10 cellular contexts compared by ENCODE assay signal in genomic region chr1:116544588-116545358, GRCh38. TPM values are rescaled to one million over a fixed set of nuclear protein-coding genes. Genes with fewer than 3 reads are reported as not detected.
DNase-seq lines count a peak whose midpoint lies in the region; ATAC-seq lines count a peak whose summit lies in the region.
"Had no signal": no experiment of that assay in that cellular context is flagged by ENCODE, and none has a peak within 500 bp of the region (broad histone marks: within the 10 kb centered on the region; RNA-seq: fewer than 3 reads in every experiment).

No MANE protein-coding gene starts in this region.

- H3K27ac Mint-ChIP-seq in T-helper 17 cell: peak overlapping the region; percentile 92

- peaks cover 56% of the 10 kb centered on the region for H3K4me1 Mint-ChIP-seq in T-helper 17 cell

- H3K36me3 Mint-ChIP-seq in T-helper 17 cell (ENCODE audit: low read depth): peaks cover 22% of the 10 kb centered on the region

- H3K27me3 Mint-ChIP-seq in T-helper 17 cell: no peaks in the 10 kb centered on the region

- H3K4me3 Mint-ChIP-seq in T-helper 17 cell: peak overlapping the region; percentile 45

- peak; percentile 75 for ATAC-seq in HG02759 (IDR thresholded peaks at IDR 0.05; ENCODE audit: unreplicated experiment)
- ATAC-seq in T-helper 17 cell: peak; percentile 45
- peak; percentile 65 for ATAC-seq in stimulated activated naive CD8-positive, alpha-beta T cell treated with anti-CD3 and anti-CD28 coated beads, Interleukin-15, Interleukin-2, amounts not matched to agents 100 U/mL and 50 U/mL, for 24 hours

- H3K9me3 ChIP-seq in T-helper 17 cell (ENCODE audit: control insufficient read depth, low read length, poor library complexity, severe bottlenecking): no peaks in the 10 kb centered on the region
- H3K9me3 ChIP-seq: adrenal gland had no signal

- DNase-seq in activated naive CD4-positive, alpha-beta T cell treated with Interleukin-2 at 50 U/mL for 16 hours: peak; percentile 34
- no peak for DNase-seq in activated naive CD4-positive, alpha-beta T cell treated with anti-CD3 and anti-CD28 coated beads, Interleukin-2, amount 50 U/mL, for 16 hours
- DNase-seq in T-helper 17 cell (no peak), caudate nucleus (lab: John Stamatoyannopoulos, UW) (no peak), SW480 (ENCODE audit: low spot score) (no peak), NCI-H69 (lab: John Stamatoyannopoulos, UW) (no peak)
- peak; percentile 34 for DNase-seq in stimulated activated naive CD8-positive, alpha-beta T cell treated with anti-CD3 and anti-CD28 coated beads, Interleukin-15, Interleukin-2, amounts not matched to agents 100 U/mL and 50 U/mL, for 24 hours
- DNase-seq: adrenal gland, NCI-H1436 treated with DMSO at 0.1 percent for 48 hours had no signal

- no peak overlapping the region for H3K27ac ChIP-seq in caudate nucleus (ENCODE audit: low read depth, low read length)
- H3K27ac ChIP-seq: adrenal gland had no signal

RNA-seq across cellular contexts. Expression of gene CD58, which starts 26.1 kb away (rescaled TPM):
- total RNA-seq in T-helper 17 cell: 10 to 100 TPM; 21.7 to 22.1 TPM

Comparison
In these comparisons a context has a peak if more than half of its experiments do, and no peak if none do; other contexts are left out.
1. DNase-seq: peak in activated naive CD4-positive, alpha-beta T cell treated with Interleukin-2 at 50 U/mL for 16 hours (single experiment) and stimulated activated naive CD8-positive, alpha-beta T cell treated with anti-CD3 and anti-CD28 coated beads, Interleukin-15, Interleukin-2, amounts not matched to agents 100 U/mL and 50 U/mL, for 24 hours (single experiment); none in activated naive CD4-positive, alpha-beta T cell treated with anti-CD3 and anti-CD28 coated beads, Interleukin-2, amount 50 U/mL, for 16 hours (single experiment), T-helper 17 cell (0 of 3), caudate nucleus (0 of 61), SW480 (single experiment) and NCI-H69 (single experiment).
2. Peak in every context shown above with its lines, with median percentiles within 50 percentile points of each other: ATAC-seq.